ENCODE assay signal across 9 cellular contexts in genomic region chr9:37037137-37037743, GRCh38. TPM values are rescaled to one million over a fixed set of nuclear protein-coding genes. Genes with fewer than 3 reads are reported as not detected.
A peak's percentile ranks its signal among the peaks of the same experiment; 100 is the strongest.
DNase-seq lines count a peak whose midpoint lies in the region; TF ChIP-seq lines count a peak whose summit lies in the region.
"Had no signal": no experiment of that assay in that cellular context is flagged by ENCODE, and none has a peak within 500 bp of the region (broad histone marks: within the 10 kb centered on the region; RNA-seq: fewer than 3 reads in every experiment).

No MANE protein-coding gene starts in this region.

- H4K20me1 ChIP-seq in BLaER1 treated with 17β-estradiol and CSF1 and Interleukin-3, amounts not matched to agents 10 nM and 100 nM: peaks cover 0 to 59% (median 43%) of the 10 kb centered on the region in 11 experiments; a peak in 16 of 22 replicates

- no peaks in the 10 kb centered on the region for H3K36me3 Mint-ChIP-seq in activated T-cell treated with anti-CD3 and anti-CD28 coated beads, Interleukin-2, amount 50 U/mL, for 24 hours (ENCODE audit: low read depth)

- POLR2A ChIA-PET in HEK293 (lab: Yijun Ruan, JAX): no interaction called here

- H3K9me3 Mint-ChIP-seq in activated T-cell treated with anti-CD3 and anti-CD28 coated beads, Interleukin-2, amount 50 U/mL, for 24 hours: no peaks in the 10 kb centered on the region

- H3K27ac ChIP-seq in BLaER1 treated with 17β-estradiol and CSF1 and Interleukin-3, amounts not matched to agents 10 nM and 100 nM: peak overlapping the region; percentile 84 to 94 (median 92)
- no peak overlapping the region for H3K27ac ChIP-seq in HEK293 (ENCODE audit: extremely low read depth, low read depth, low read length)
- no peak overlapping the region for H3K27ac ChIP-seq in iPS DF 6.9 (ENCODE audit: low read length)
- H3K27ac ChIP-seq in skeletal muscle tissue (ENCODE audit: low read depth, low read length): no peak overlapping the region

- H3K36me3 ChIP-seq in BLaER1 treated with 17β-estradiol and CSF1 and Interleukin-3, amounts not matched to agents 10 nM and 100 nM: no peaks in the 10 kb centered on the region
- no peaks in the 10 kb centered on the region for H3K36me3 ChIP-seq in HEK293 (ENCODE audit: control insufficient read depth in 2 of 2, insufficient read depth in 1 of 2, low read length in 2 of 2)
- no peaks in the 10 kb centered on the region for H3K36me3 ChIP-seq in iPS DF 6.9 (ENCODE audit: control insufficient read depth, insufficient read depth, low read length)
- H3K36me3 ChIP-seq in skeletal muscle tissue (ENCODE audit: control insufficient read depth in 3 of 3, insufficient read depth in 3 of 3, low read length in 3 of 3): no peaks in the 10 kb centered on the region

- H3K9ac ChIP-seq in BLaER1 treated with 17β-estradiol and CSF1 and Interleukin-3, amounts not matched to agents 10 nM and 100 nM: peak overlapping the region; percentile 81 to 93 (median 90)
- peak overlapping the region; percentile 51 to 66 (median 62) for H3K9ac ChIP-seq in skeletal muscle tissue (ENCODE audit: low read depth in 1 of 3, low read length in 3 of 3)

- peaks cover 95% of the 10 kb centered on the region for H3K27me3 Mint-ChIP-seq in activated T-cell treated with anti-CD3 and anti-CD28 coated beads, Interleukin-2, amount 50 U/mL, for 24 hours

- H3K9me3 ChIP-seq in BLaER1 treated with 17β-estradiol and CSF1 and Interleukin-3, amounts not matched to agents 10 nM and 100 nM (replicated peaks in 1 of 11): no peaks in the 10 kb centered on the region
- H3K9me3 ChIP-seq in HEK293 (ENCODE audit: control insufficient read depth, insufficient read depth, low read depth, low read length): no peaks in the 10 kb centered on the region
- H3K9me3 ChIP-seq in iPS DF 6.9 (ENCODE audit: control insufficient read depth, insufficient read depth, low read length): no peaks in the 10 kb centered on the region
- H3K9me3 ChIP-seq in skeletal muscle tissue (ENCODE audit: control insufficient read depth in 3 of 3, low read length in 3 of 3): no peaks in the 10 kb centered on the region

- H3K4me3 Mint-ChIP-seq in activated T-cell treated with anti-CD3 and anti-CD28 coated beads, Interleukin-2, amount 50 U/mL, for 24 hours: peak overlapping the region; percentile 78

- peak overlapping the region; percentile 78 to 98 (median 95) for H3K4me2 ChIP-seq in BLaER1 treated with 17β-estradiol and CSF1 and Interleukin-3, amounts not matched to agents 10 nM and 100 nM

- H3K4me3 ChIP-seq in BLaER1 treated with 17β-estradiol and CSF1 and Interleukin-3, amounts not matched to agents 10 nM and 100 nM: peak overlapping the region; percentile 57 to 84 (median 79)
- H3K4me3 ChIP-seq in HEK293 (ENCODE audit: low read depth, low read length): peak overlapping the region; percentile 4; the same call in 1 of the 2 replicates
- peak overlapping the region; percentile 30; the same call in 1 of the 2 replicates for H3K4me3 ChIP-seq in iPS DF 6.9 (ENCODE audit: low read length)
- peak overlapping the region; percentile 70 to 82 (median 78) for H3K4me3 ChIP-seq in skeletal muscle tissue (ENCODE audit: low read length in 3 of 3)

- no CpG with 5 or more reads among the region's 29 CpGs for WGBS in iPS DF 6.9 (ENCODE audit: insufficient coverage, insufficient read length)

- peaks cover 40% of the 10 kb centered on the region for H3K4me1 Mint-ChIP-seq in activated T-cell treated with anti-CD3 and anti-CD28 coated beads, Interleukin-2, amount 50 U/mL, for 24 hours (ENCODE audit: low read depth)

- no peak for TF ChIP-seq CTCF in HEK293 (tag by site-specific recombination; IDR thresholded peaks at IDR 0.05)

- peak overlapping the region; percentile 50 for H3K27ac Mint-ChIP-seq in activated T-cell treated with anti-CD3 and anti-CD28 coated beads, Interleukin-2, amount 50 U/mL, for 24 hours

- H3K4me1 ChIP-seq in BLaER1 treated with 17β-estradiol and CSF1 and Interleukin-3, amounts not matched to agents 10 nM and 100 nM: peaks cover 41 to 88% (median 59%) of the 10 kb centered on the region in 10 experiments
- H3K4me1 ChIP-seq in HEK293 (ENCODE audit: control insufficient read depth, insufficient read depth, low read length) (no peaks in the 10 kb centered on the region), iPS DF 6.9 (ENCODE audit: control insufficient read depth, insufficient read depth, low read length) (peaks cover 7% of the 10 kb centered on the region; the same call in 1 of the 2 replicates), skeletal muscle tissue (ENCODE audit: control insufficient read depth in 3 of 3, insufficient read depth in 3 of 3, low read length in 3 of 3) (peaks cover 30 to 36% (median 32%) of the 10 kb centered on the region in 3 donors)

- DNase-seq in activated T-cell treated with anti-CD3 and anti-CD28 coated beads, Interleukin-2, amount 50 U/mL, for 24 hours: peak; percentile 70
- DNase-seq in iPS DF 6.9 (ENCODE audit: low read depth, low spot score): no peak
- no peak for DNase-seq in NCI-H2227 (lab: John Stamatoyannopoulos, UW; ENCODE audit: unreplicated experiment)
- DNase-seq in 8988T: no peak
- no peak for DNase-seq in C1 segment of cervical spinal cord (lab: John Stamatoyannopoulos, UW)

- peaks cover 96 to 100% (median 100%) of the 10 kb centered on the region in 11 experiments for H3K27me3 ChIP-seq in BLaER1 treated with 17β-estradiol and CSF1 and Interleukin-3, amounts not matched to agents 10 nM and 100 nM
- H3K27me3 ChIP-seq in iPS DF 6.9 (ENCODE audit: control insufficient read depth, insufficient read depth, low read length) (peaks cover 59% of the 10 kb centered on the region), skeletal muscle tissue (ENCODE audit: control insufficient read depth in 3 of 3, insufficient read depth in 3 of 3, low read length in 3 of 3) (peaks cover 87 to 97% (median 95%) of the 10 kb centered on the region in 3 donors)

- CTCF ChIA-PET in HEK293 (lab: Yijun Ruan, JAX): interaction anchor here (0.7 kb wide), 1 partner anchor 834 kb away, joined by 3 read pairs; no protein-coding TSS in a partner anchor

TF ChIP-seq in HEK293, 187 proteins besides CTCF, POLR2A, EP300 and RAD21:
- TF ChIP-seq ZBTB8A (tag by site-specific recombination; IDR thresholded peaks at IDR 0.05) (no peak), ZNF302 (tag by site-specific recombination; IDR thresholded peaks at IDR 0.05; ENCODE audit: low read depth) (no peak), MYNN (tag by site-specific recombination; IDR thresholded peaks at IDR 0.05; ENCODE audit: borderline replicate concordance) (no peak), ZNF670 (tag by site-specific recombination; IDR thresholded peaks at IDR 0.05; ENCODE audit: low read depth) (no peak), ZNF202 (tag by site-specific recombination; IDR thresholded peaks at IDR 0.05; ENCODE audit: borderline replicate concordance) (no peak), ZNF555 (tag by site-specific recombination; conservative IDR thresholded peaks at IDR 0.05) (no peak), ZNF654 (tag by site-specific recombination; IDR thresholded peaks at IDR 0.05; ENCODE audit: low read depth) (no peak), ZNF311 (tag by site-specific recombination; IDR thresholded peaks at IDR 0.05; ENCODE audit: borderline replicate concordance) (no peak), ZNF704 (tag by site-specific recombination; IDR thresholded peaks at IDR 0.05) (no peak), ZNF248 (tag by site-specific recombination; IDR thresholded peaks at IDR 0.05) (no peak), ZNF571 (tag by site-specific recombination; IDR thresholded peaks at IDR 0.05) (no peak), ZNF549 (tag by site-specific recombination; IDR thresholded peaks at IDR 0.05) (no peak), SETDB1 (IDR thresholded peaks at IDR 0.05; ENCODE audit: insufficient read length, low read length) (no peak), ZNF324 (tag by site-specific recombination; IDR thresholded peaks at IDR 0.05) (no peak)

RNA-seq across cellular contexts. Expression of gene PAX5, which starts 3.2 kb away (rescaled TPM):
- total RNA-seq in skeletal muscle tissue: not detected
- total RNA-seq: pulmonary artery endothelial cell had no signal

Comparison
In these comparisons a context has a peak if more than half of its experiments do, and no peak if none do; other contexts are left out.
1. H3K27ac ChIP-seq: peak in BLaER1 treated with 17β-estradiol and CSF1 and Interleukin-3, amounts not matched to agents 10 nM and 100 nM (11 of 11); none in HEK293 (single experiment), iPS DF 6.9 (single experiment) and skeletal muscle tissue (single experiment).
2. H3K4me3 ChIP-seq: peak in every context shown above with its lines; median percentile 79 in BLaER1 treated with 17β-estradiol and CSF1 and Interleukin-3, amounts not matched to agents 10 nM and 100 nM; 78 in skeletal muscle tissue; 30 in iPS DF 6.9; 4 in HEK293.